1 cellular context compared by ENCODE assay signal in genomic region chr2:73717251-73717606, GRCh38.
TF ChIP-seq lines count a peak whose summit lies in the region.

No MANE protein-coding gene starts in this region.

TF ChIP-seq in SK-N-SH treated with all-trans-retinoic acid at 6 μM for 48 hours, 23 proteins besides CTCF, POLR2A, EP300 and RAD21 (continued from another document):
- TF ChIP-seq CSRNP3 (CRISPR knock-in tag; IDR thresholded peaks at IDR 0.05): no peak
- TF ChIP-seq ZFP3 (CRISPR knock-in tag; IDR thresholded peaks at IDR 0.05): no peak
- no peak for TF ChIP-seq ZNF70 (CRISPR knock-in tag; IDR thresholded peaks at IDR 0.05)
- TF ChIP-seq TOX (CRISPR knock-in tag; IDR thresholded peaks at IDR 0.05; ENCODE audit: borderline replicate concordance): no peak
- TF ChIP-seq ZC3H10 (CRISPR knock-in tag; IDR thresholded peaks at IDR 0.05): no peak
- TF ChIP-seq SNAI2 (CRISPR knock-in tag; IDR thresholded peaks at IDR 0.05): no peak
- no peak for TF ChIP-seq CSDC2 (CRISPR knock-in tag; IDR thresholded peaks at IDR 0.05)
- TF ChIP-seq GLIS3 (CRISPR knock-in tag; IDR thresholded peaks at IDR 0.05): no peak
- TF ChIP-seq RARB (CRISPR knock-in tag; IDR thresholded peaks at IDR 0.05): no peak
- no peak for TF ChIP-seq ZFP30 (CRISPR knock-in tag; IDR thresholded peaks at IDR 0.05)
- no peak for TF ChIP-seq ZNF565 (CRISPR knock-in tag; conservative IDR thresholded peaks at IDR 0.05; ENCODE audit: low read depth)
- TF ChIP-seq ESRRG (CRISPR knock-in tag; IDR thresholded peaks at IDR 0.05): no peak
